Comparison of ENCODE assay signal across 1 cellular context in genomic region chr12:39538679-39539104, GRCh38.
TF ChIP-seq lines count a peak whose summit lies in the region.

No MANE protein-coding gene starts in this region.

TF ChIP-seq in HepG2, 621 proteins besides CTCF, POLR2A, EP300 and RAD21 (continued from another document):
- TF ChIP-seq YY1 (IDR thresholded peaks at IDR 0.05; ENCODE audit: insufficient read depth, insufficient replicate concordance, low read depth, low read length) (no peak), SAP130 (CRISPR knock-in tag; IDR thresholded peaks at IDR 0.05; ENCODE audit: low read depth) (no peak), PAX8 (CRISPR knock-in tag; IDR thresholded peaks at IDR 0.05; ENCODE audit: borderline replicate concordance) (no peak), CCDC6 (CRISPR knock-in tag; IDR thresholded peaks at IDR 0.05) (no peak), ZNF331 (CRISPR knock-in tag; IDR thresholded peaks at IDR 0.05) (no peak), ZNF547 (CRISPR knock-in tag; IDR thresholded peaks at IDR 0.05) (no peak), ZNF256 (CRISPR knock-in tag; conservative IDR thresholded peaks at IDR 0.05) (no peak)
